In the genomic region with DNA sequence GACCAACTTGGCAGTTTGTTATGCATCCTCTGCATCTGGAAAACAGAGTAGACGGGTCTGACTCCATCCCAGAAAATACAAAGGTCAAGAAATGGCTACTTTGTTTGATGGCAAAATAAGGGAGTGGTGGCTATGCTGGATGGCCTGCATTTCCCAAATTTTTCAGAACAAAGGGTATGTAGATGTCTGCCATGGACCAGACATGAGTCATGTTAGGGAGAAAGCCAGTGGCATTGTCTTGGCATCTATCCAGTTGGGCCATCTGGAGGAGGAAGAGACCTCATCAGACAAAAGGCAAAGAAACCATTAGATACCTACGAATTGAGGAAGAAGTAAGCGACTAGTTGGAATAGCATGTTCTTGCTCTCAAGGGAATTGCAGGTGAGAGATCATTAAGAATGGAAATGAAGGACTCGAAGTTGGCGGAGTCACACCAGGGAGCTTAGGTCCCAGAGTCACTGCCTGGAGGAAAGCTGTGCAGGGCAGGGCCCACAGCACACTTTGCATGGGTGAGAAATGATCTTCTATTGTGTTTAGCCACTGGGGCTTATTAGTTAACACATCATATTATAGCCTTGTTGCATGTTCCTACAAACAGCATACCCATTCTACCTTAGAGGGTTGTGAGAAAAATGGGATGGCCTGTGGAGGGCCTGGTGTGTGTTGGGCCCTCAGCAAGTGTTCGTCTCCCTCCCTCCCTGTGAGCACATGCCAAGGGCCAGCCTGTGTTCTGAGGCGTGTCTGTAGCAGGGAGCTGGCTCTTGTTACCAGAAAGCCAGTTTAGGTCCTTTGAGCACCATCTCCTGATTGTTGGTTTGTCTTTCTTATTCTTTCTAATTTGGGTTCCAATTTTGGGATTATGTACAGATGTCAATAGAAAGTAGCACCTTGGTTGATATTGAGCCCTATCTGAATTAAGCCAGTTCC, we compare ENCODE assay signal across 13 cellular contexts.
DNase-seq lines count a peak whose midpoint lies in the region; ATAC-seq and TF ChIP-seq lines count a peak whose summit lies in the region.
"Had no signal": no experiment of that assay in that cellular context is flagged by ENCODE, and none has a peak within 500 bp of the region (broad histone marks: within the 10 kb centered on the region; RNA-seq: fewer than 3 reads in every experiment).

No MANE protein-coding gene starts in this region.

- no peaks in the 10 kb centered on the region for H3K9me3 ChIP-seq in uterus
- H3K9me3 ChIP-seq: adrenal gland had no signal

- intact Hi-C loops in uterus (cut with DNase I; ENCODE audit: low total_unique reads), result loop anchor here (10.0 kb wide), 1 partner anchor 775 kb away; no protein-coding TSS in a partner anchor

- H3K36me3 ChIP-seq in uterus, result no peaks in the 10 kb centered on the region
- H3K36me3 ChIP-seq: adrenal gland, spleen had no signal

- no peak overlapping the region for H3K27ac ChIP-seq in uterus
- H3K27ac ChIP-seq: adrenal gland, spleen had no signal

- TF ChIP-seq CTCF in astrocyte of the spinal cord (IDR thresholded peaks at IDR 0.05; ENCODE audit: low read depth, low read length) (no peak), GM13976 (IDR thresholded peaks at IDR 0.05; ENCODE audit: borderline replicate concordance, control extremely low read depth, extremely low read depth, insufficient read depth, missing control alignments) (no peak), uterus (IDR thresholded peaks at IDR 0.05) (no peak)

- H3K4me1 ChIP-seq in uterus, result no peaks in the 10 kb centered on the region
- H3K4me1 ChIP-seq: adrenal gland, spleen had no signal

- TF ChIP-seq RAD21 in Ishikawa (IDR thresholded peaks at IDR 0.05; ENCODE audit: low read depth), result no peak

- DNase-seq in DMS53 treated with DMSO at 0.1 percent for 48 hours (lab: John Stamatoyannopoulos, UW; ENCODE audit: unreplicated experiment), result peak; percentile 10
- peak; percentile 68 for DNase-seq in astrocyte of the spinal cord (ENCODE audit: low read depth, low spot score)
- DNase-seq in kidney glomerular epithelial cell (lab: John Stamatoyannopoulos, UW), result peak; percentile 57
- no peak for DNase-seq in D341Med (ENCODE audit: low spot score)
- DNase-seq in GM13976 (ENCODE audit: low spot score), result no peak
- DNase-seq in uterus, result no peak
- DNase-seq: activated CD8-positive, alpha-beta memory T cell treated with anti-CD3 and anti-CD28 coated beads for 24 hours; midbrain; spleen had no signal

- H3K4me3 ChIP-seq in astrocyte of the spinal cord (ENCODE audit: low read depth, low read length), result no peak overlapping the region
- no peak overlapping the region for H3K4me3 ChIP-seq in uterus
- H3K4me3 ChIP-seq: adrenal gland, spleen had no signal

- peak; percentile 88 for TF ChIP-seq EP300 in Ishikawa (IDR thresholded peaks at IDR 0.05; ENCODE audit: borderline replicate concordance)

- no peak for ATAC-seq in HG02885 (IDR thresholded peaks at IDR 0.05; ENCODE audit: poor library complexity, unreplicated experiment)
- ATAC-seq: esophagus mucosa had no signal

- TF ChIP-seq POLR2A in uterus (IDR thresholded peaks at IDR 0.05), result no peak

- H3K27me3 ChIP-seq in uterus, result no peaks in the 10 kb centered on the region
- H3K27me3 ChIP-seq: adrenal gland, spleen had no signal

- in situ Hi-C loops in astrocyte of the spinal cord (cut with HindIII; ENCODE audit: low sequenced_read_pairs), result no loop called here
- in situ Hi-C loops in GM13976 (cut with MboI; ENCODE audit: low sequenced_read_pairs, unreplicated experiment), result loop anchor here (25.0 kb wide), 1 partner anchor 262 kb away; a partner anchor contains a TSS

TF ChIP-seq in Ishikawa, 13 proteins besides CTCF, POLR2A, EP300 and RAD21:
- TF ChIP-seq, protein P1, sequence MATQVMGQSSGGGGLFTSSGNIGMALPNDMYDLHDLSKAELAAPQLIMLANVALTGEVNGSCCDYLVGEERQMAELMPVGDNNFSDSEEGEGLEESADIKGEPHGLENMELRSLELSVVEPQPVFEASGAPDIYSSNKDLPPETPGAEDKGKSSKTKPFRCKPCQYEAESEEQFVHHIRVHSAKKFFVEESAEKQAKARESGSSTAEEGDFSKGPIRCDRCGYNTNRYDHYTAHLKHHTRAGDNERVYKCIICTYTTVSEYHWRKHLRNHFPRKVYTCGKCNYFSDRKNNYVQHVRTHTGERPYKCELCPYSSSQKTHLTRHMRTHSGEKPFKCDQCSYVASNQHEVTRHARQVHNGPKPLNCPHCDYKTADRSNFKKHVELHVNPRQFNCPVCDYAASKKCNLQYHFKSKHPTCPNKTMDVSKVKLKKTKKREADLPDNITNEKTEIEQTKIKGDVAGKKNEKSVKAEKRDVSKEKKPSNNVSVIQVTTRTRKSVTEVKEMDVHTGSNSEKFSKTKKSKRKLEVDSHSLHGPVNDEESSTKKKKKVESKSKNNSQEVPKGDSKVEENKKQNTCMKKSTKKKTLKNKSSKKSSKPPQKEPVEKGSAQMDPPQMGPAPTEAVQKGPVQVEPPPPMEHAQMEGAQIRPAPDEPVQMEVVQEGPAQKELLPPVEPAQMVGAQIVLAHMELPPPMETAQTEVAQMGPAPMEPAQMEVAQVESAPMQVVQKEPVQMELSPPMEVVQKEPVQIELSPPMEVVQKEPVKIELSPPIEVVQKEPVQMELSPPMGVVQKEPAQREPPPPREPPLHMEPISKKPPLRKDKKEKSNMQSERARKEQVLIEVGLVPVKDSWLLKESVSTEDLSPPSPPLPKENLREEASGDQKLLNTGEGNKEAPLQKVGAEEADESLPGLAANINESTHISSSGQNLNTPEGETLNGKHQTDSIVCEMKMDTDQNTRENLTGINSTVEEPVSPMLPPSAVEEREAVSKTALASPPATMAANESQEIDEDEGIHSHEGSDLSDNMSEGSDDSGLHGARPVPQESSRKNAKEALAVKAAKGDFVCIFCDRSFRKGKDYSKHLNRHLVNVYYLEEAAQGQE (IDR thresholded peaks at IDR 0.05; ENCODE audit: low read depth), result no peak
- TF ChIP-seq, protein P2, sequence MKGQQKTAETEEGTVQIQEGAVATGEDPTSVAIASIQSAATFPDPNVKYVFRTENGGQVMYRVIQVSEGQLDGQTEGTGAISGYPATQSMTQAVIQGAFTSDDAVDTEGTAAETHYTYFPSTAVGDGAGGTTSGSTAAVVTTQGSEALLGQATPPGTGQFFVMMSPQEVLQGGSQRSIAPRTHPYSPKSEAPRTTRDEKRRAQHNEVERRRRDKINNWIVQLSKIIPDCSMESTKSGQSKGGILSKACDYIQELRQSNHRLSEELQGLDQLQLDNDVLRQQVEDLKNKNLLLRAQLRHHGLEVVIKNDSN (IDR thresholded peaks at IDR 0.05), result no peak
- TF ChIP-seq CREB1 (IDR thresholded peaks at IDR 0.05; ENCODE audit: low read depth), result no peak
- TF ChIP-seq TAF1 (IDR thresholded peaks at IDR 0.05; ENCODE audit: low read depth), result no peak
- no peak for TF ChIP-seq CEBPB (IDR thresholded peaks at IDR 0.05)
- TF ChIP-seq ZBTB7A (IDR thresholded peaks at IDR 0.05; ENCODE audit: low read depth), result no peak
- TF ChIP-seq YY1 (IDR thresholded peaks at IDR 0.05; ENCODE audit: low read depth), result no peak; the same call in 1 of the 2 replicates
- no peak for TF ChIP-seq EGR1 (IDR thresholded peaks at IDR 0.05)
- peak; percentile 96 for TF ChIP-seq TEAD4 (IDR thresholded peaks at IDR 0.05)
- TF ChIP-seq TCF12 (IDR thresholded peaks at IDR 0.05; ENCODE audit: low read depth), result peak; percentile 91
- peak; percentile 89 for TF ChIP-seq NFIC (IDR thresholded peaks at IDR 0.05)
- TF ChIP-seq, protein P3, sequence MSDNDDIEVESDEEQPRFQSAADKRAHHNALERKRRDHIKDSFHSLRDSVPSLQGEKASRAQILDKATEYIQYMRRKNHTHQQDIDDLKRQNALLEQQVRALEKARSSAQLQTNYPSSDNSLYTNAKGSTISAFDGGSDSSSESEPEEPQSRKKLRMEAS (IDR thresholded peaks at IDR 0.05), result peak; percentile 81
- peak; percentile 54; the same call in 1 of the 2 replicates for TF ChIP-seq FOXM1 (IDR thresholded peaks at IDR 0.05; ENCODE audit: borderline replicate concordance, low read depth)
TF ChIP-seq in Ishikawa: peak in this region for 5.

Comparison
In these comparisons a context has a peak if more than half of its experiments do, and no peak if none do; other contexts are left out.
1. DNase-seq: peak in DMS53 treated with DMSO at 0.1 percent for 48 hours (single experiment), astrocyte of the spinal cord (single experiment) and kidney glomerular epithelial cell (single experiment); none in D341Med (single experiment), GM13976 (single experiment) and uterus (0 of 2).